ENCODE assay signal across 20 cellular contexts in genomic region chr4:156977435-156978160, GRCh38. TPM values are rescaled to one million over a fixed set of nuclear protein-coding genes. Genes with fewer than 3 reads are reported as not detected.
DNase-seq lines count a peak whose midpoint lies in the region; ATAC-seq and TF ChIP-seq lines count a peak whose summit lies in the region.
"Had no signal": no experiment of that assay in that cellular context is flagged by ENCODE, and none has a peak within 500 bp of the region (broad histone marks: within the 10 kb centered on the region; RNA-seq: fewer than 3 reads in every experiment).

No MANE protein-coding gene starts in this region.

- no peaks in the 10 kb centered on the region for H3K27me3 ChIP-seq in hepatocyte
- H3K27me3 ChIP-seq: gastroesophageal sphincter had no signal

- H3K4me3 ChIP-seq in hepatocyte, result no peak overlapping the region
- H3K4me3 ChIP-seq: coronary artery, gastroesophageal sphincter had no signal

- no peak for TF ChIP-seq CTCF in HFFc6 (IDR thresholded peaks at IDR 0.05)
- TF ChIP-seq CTCF in hepatocyte (IDR thresholded peaks at IDR 0.05; ENCODE audit: poor library complexity), result no peak

- peak overlapping the region; percentile 50 for H3K4me3 Mint-ChIP-seq in HFFc6
- H3K4me3 Mint-ChIP-seq: activated naive CD8-positive, alpha-beta T cell; nephron progenitor cell had no signal

- H3K36me3 ChIP-seq in hepatocyte (replicated peaks; ENCODE audit: insufficient read depth, low read depth), result no peaks in the 10 kb centered on the region
- H3K36me3 ChIP-seq: gastroesophageal sphincter had no signal

- H3K27ac Mint-ChIP-seq in HFFc6, result peak overlapping the region; percentile 45
- H3K27ac Mint-ChIP-seq: activated naive CD8-positive, alpha-beta T cell; nephron progenitor cell had no signal

- no peaks in the 10 kb centered on the region for H3K36me3 Mint-ChIP-seq in HFFc6 (ENCODE audit: low read depth)
- H3K36me3 Mint-ChIP-seq: activated naive CD8-positive, alpha-beta T cell had no signal

- no peaks in the 10 kb centered on the region for H3K79me2 ChIP-seq in hepatocyte

- H3K4me1 ChIP-seq in hepatocyte (ENCODE audit: insufficient read depth), result peaks cover 22% of the 10 kb centered on the region

- DNase-seq in A172 (ENCODE audit: low spot score) (peak; percentile 73), HFFc6 (peak; percentile 88), amniotic epithelial cell (ENCODE audit: low read depth) (peak; percentile 98), hepatocyte (ENCODE audit: low spot score) (no peak), NCI-H526 (lab: John Stamatoyannopoulos, UW) (no peak), NCI-H748 treated with DMSO at 0.1 percent for 48 hours (lab: John Stamatoyannopoulos, UW) (no peak), NCI-H2107 (lab: John Stamatoyannopoulos, UW) (no peak)
- DNase-seq: 8988T; activated CD8-positive, alpha-beta memory T cell treated with anti-CD3 and anti-CD28 coated beads, Interleukin-2, amount 50 U/mL, for 4 hours; DND-41; NCI-H1436; NCI-H526 treated with DMSO at 0.1 percent for 48 hours; nephron progenitor cell; SHP77 treated with DMSO at 0.1 percent for 48 hours; stimulated activated CD4-positive, alpha-beta T cell treated with anti-CD3 and anti-CD28 coated beads, Interleukin-12 subunit alpha, Interleukin-12 subunit beta, amount 100 ng/mL, for 4 hours had no signal

- H3K27ac ChIP-seq in hepatocyte, result peak overlapping the region; percentile 12
- H3K27ac ChIP-seq: coronary artery, gastroesophageal sphincter, VCaP had no signal

- 67% methylated on average over 6 of the region's 6 CpGs for WGBS in hepatocyte (ENCODE audit: low lambda C conversion rate, missing lambda C conversion rate)

- no peaks in the 10 kb centered on the region for H3K9me3 ChIP-seq in hepatocyte (ENCODE audit: low read depth)
- H3K9me3 ChIP-seq: gastroesophageal sphincter had no signal

- H3K9me3 Mint-ChIP-seq in HFFc6, result no peaks in the 10 kb centered on the region
- H3K9me3 Mint-ChIP-seq: nephron progenitor cell had no signal

- H2AFZ ChIP-seq in hepatocyte, result no peak overlapping the region

- H3K4me2 ChIP-seq in hepatocyte, result peak overlapping the region; percentile 42

- ATAC-seq in GM21529 (IDR thresholded peaks at IDR 0.05; ENCODE audit: unreplicated experiment), result no peak
- ATAC-seq: gastroesophageal sphincter had no signal

- H4K20me1 ChIP-seq in hepatocyte (ENCODE audit: insufficient read depth, poor library complexity, severe bottlenecking), result no peaks in the 10 kb centered on the region

- no peaks in the 10 kb centered on the region for H3K9me2 ChIP-seq in hepatocyte (replicated peaks; ENCODE audit: insufficient read depth)

- H3K4me1 Mint-ChIP-seq in HFFc6 (ENCODE audit: low read depth), result peaks cover 73% of the 10 kb centered on the region

- H3K27me3 Mint-ChIP-seq in HFFc6 (ENCODE audit: insufficient read depth), result no peaks in the 10 kb centered on the region

RNA-seq across cellular contexts. Expression of gene PDGFC, which starts 6.0 kb away (rescaled TPM):
- 27.5 and 36.9 TPM in 2 replicates for total RNA-seq in A172 (2014; rRNA removed; shearing (Covaris generic))
- total RNA-seq in HFFc6 (2021; fragmentation: NEBNext Ultra II Directional; extraction: Animal tissue kit (Norgen Biotek cat#: 25700)), result 100 to 1,000 TPM in 1 of 6 experiments, 10 to 100 TPM in 5; 71.5 to 112 (median 76.1) TPM
- total RNA-seq in hepatocyte, result 58.7 and 63.3 TPM in 2 replicates
- 30.2 and 35.5 TPM in 2 replicates for polyA plus RNA-seq in hepatocyte

Comparison
In these comparisons a context has a peak if more than half of its experiments do, and no peak if none do; other contexts are left out.
1. DNase-seq: peak in A172 (single experiment), HFFc6 (single experiment) and amniotic epithelial cell (single experiment); none in hepatocyte (single experiment), NCI-H526 (0 of 2), NCI-H748 treated with DMSO at 0.1 percent for 48 hours (single experiment) and NCI-H2107 (single experiment).